9 cellular contexts compared by ENCODE assay signal in genomic region chr4:95510145-95510544, GRCh38. TPM values are rescaled to one million over a fixed set of nuclear protein-coding genes. Genes with fewer than 3 reads are reported as not detected.
DNase-seq lines count a peak whose midpoint lies in the region; ATAC-seq, FAIRE-seq and TF ChIP-seq lines count a peak whose summit lies in the region.
"Had no signal": no experiment of that assay in that cellular context is flagged by ENCODE, and none has a peak within 500 bp of the region (broad histone marks: within the 10 kb centered on the region; RNA-seq: fewer than 3 reads in every experiment).

No MANE protein-coding gene starts in this region.

- 23 to 29% methylated on average over 2 of the region's 2 CpGs for WGBS in testis, 2 donors

- TF ChIP-seq POLR2A in endothelial cell of umbilical vein (IDR thresholded peaks at IDR 0.05; ENCODE audit: low read depth, low read length), result no peak
- no peak for TF ChIP-seq POLR2A in testis (IDR thresholded peaks at IDR 0.05)

- DNase-seq in NCI-H1105 treated with DMSO at 0.1 percent for 48 hours (lab: John Stamatoyannopoulos, UW), result peak; percentile 7
- DNase-seq in NCI-H1105 (lab: John Stamatoyannopoulos, UW), result no peak
- DNase-seq in NCI-H82 (lab: John Stamatoyannopoulos, UW), result peak; percentile 45
- peak; percentile 52 for DNase-seq in endothelial cell of umbilical vein (ENCODE audit: low read depth, low spot score)
- DNase-seq in testis, result peak; percentile 28
- DNase-seq in germinal center (ENCODE audit: low spot score), result no peak
- no peak for DNase-seq in NCI-H187 treated with DMSO at 0.1 percent for 48 hours (lab: John Stamatoyannopoulos, UW)

- CTCF ChIA-PET in endothelial cell of umbilical vein (lab: Charles Lee), result interaction anchor here (0.6 to 3.3 kb wide), 28 partner anchors 9 to 841 kb away, joined by 3 to 21 read pairs (median 4); partner anchors contain the start of gene UNC5C

- H3K27ac ChIP-seq in endothelial cell of umbilical vein (ENCODE audit: insufficient read depth, low read depth, low read length), result no peak overlapping the region
- no peak overlapping the region for H3K27ac ChIP-seq in testis

- H3K9me1 ChIP-seq in endothelial cell of umbilical vein (replicated peaks; ENCODE audit: control insufficient read depth, extremely low read depth, insufficient read depth, low read length), result no peaks in the 10 kb centered on the region

- H3K27me3 ChIP-seq in endothelial cell of umbilical vein (ENCODE audit: control insufficient read depth in 2 of 2, insufficient read depth in 2 of 2, low read length in 2 of 2) (no peaks in the 10 kb centered on the region), testis (no peaks in the 10 kb centered on the region)

- TF ChIP-seq CTCF in endothelial cell of umbilical vein (IDR thresholded peaks at IDR 0.05; ENCODE audit: extremely low read depth in 1 of 2, insufficient read depth in 1 of 2, low read depth in 1 of 2, low read length in 2 of 2), result peak; percentile 45 to 52
- peak; percentile 40 to 64 (median 45) for TF ChIP-seq CTCF in testis (IDR thresholded peaks at IDR 0.05)

- ATAC-seq in GM21360 (IDR thresholded peaks at IDR 0.05; ENCODE audit: unreplicated experiment), result no peak

- H2AFZ ChIP-seq in endothelial cell of umbilical vein (ENCODE audit: low read depth, low read length), result no peak overlapping the region

- no peaks in the 10 kb centered on the region for H3K79me2 ChIP-seq in endothelial cell of umbilical vein (ENCODE audit: control insufficient read depth, insufficient read depth, low read length)

- FAIRE-seq in endothelial cell of umbilical vein (lab: Jason Lieb, UNC), result no peak

- H3K9me3 ChIP-seq in endothelial cell of umbilical vein (replicated peaks; ENCODE audit: control insufficient read depth, insufficient read depth, low read length), result no peaks in the 10 kb centered on the region
- H3K9me3 ChIP-seq in testis, result no peaks in the 10 kb centered on the region

- intact Hi-C loops in endothelial cell of umbilical vein (cut with micrococcal nuclease), result loop anchor here (1.0 kb wide), 1 partner anchor 842 kb away; no protein-coding TSS in a partner anchor
- intact Hi-C loops in testis (cut with DNase I; ENCODE audit: low total_unique reads), result no loop called here

- no peaks in the 10 kb centered on the region for H3K36me3 ChIP-seq in endothelial cell of umbilical vein (ENCODE audit: control insufficient read depth in 2 of 2, extremely low read depth in 1 of 2, insufficient read depth in 2 of 2, low read length in 2 of 2)
- H3K36me3 ChIP-seq in testis (ENCODE audit: low read depth, missing control alignments), result no peaks in the 10 kb centered on the region

- H3K4me3 ChIP-seq in endothelial cell of umbilical vein (replicated peaks in 1 of 3; ENCODE audit: insufficient read depth in 1 of 3, low read depth in 1 of 3, low read length in 3 of 3) (no peak overlapping the region), testis (no peak overlapping the region)

- BruUV-seq in endothelial cell of umbilical vein (replicated peaks; lab: Mats Ljungman, UMichigan), result no TSS peak

- H3K4me2 ChIP-seq in endothelial cell of umbilical vein (ENCODE audit: insufficient read depth, low read length), result no peak overlapping the region

- no peak overlapping the region for H3K9ac ChIP-seq in endothelial cell of umbilical vein (replicated peaks; ENCODE audit: extremely low read depth, insufficient read depth, low read length)

- H4K20me1 ChIP-seq in endothelial cell of umbilical vein (replicated peaks; ENCODE audit: control insufficient read depth, extremely low read depth, insufficient read depth, low read length), result no peaks in the 10 kb centered on the region

- H3K4me1 ChIP-seq in endothelial cell of umbilical vein (ENCODE audit: control insufficient read depth, extremely low read depth, insufficient read depth, low read length) (peaks cover 37% of the 10 kb centered on the region), testis (peaks cover 11% of the 10 kb centered on the region)

- dilution Hi-C loops in endothelial cell of umbilical vein (cut with MboI; ENCODE audit: extremely low pct_ligation_motif_present, low sequenced_read_pairs), result no loop called here

- POLR2A ChIA-PET in endothelial cell of umbilical vein (lab: Charles Lee), result no interaction called here

TF ChIP-seq in endothelial cell of umbilical vein, 7 proteins besides CTCF, POLR2A, EP300 and RAD21:
- TF ChIP-seq FOS (IDR thresholded peaks at IDR 0.05; ENCODE audit: borderline replicate concordance, insufficient read depth, low read length) (no peak), POLR2AphosphoS5 (IDR thresholded peaks at IDR 0.05; ENCODE audit: insufficient read depth, low read depth, low read length) (no peak), MYC (IDR thresholded peaks at IDR 0.05; ENCODE audit: low read depth, low read length) (no peak), GATA2 (IDR thresholded peaks at IDR 0.05; ENCODE audit: insufficient read depth, insufficient read length, low read depth, low read length) (no peak), EZH2 (IDR thresholded peaks at IDR 0.05; ENCODE audit: borderline replicate concordance, low read depth, low read length, severe bottlenecking) (no peak), JUN (IDR thresholded peaks at IDR 0.05; ENCODE audit: borderline replicate concordance, insufficient read depth, insufficient read length, low read depth) (no peak)
- TF ChIP-seq, protein P1, sequence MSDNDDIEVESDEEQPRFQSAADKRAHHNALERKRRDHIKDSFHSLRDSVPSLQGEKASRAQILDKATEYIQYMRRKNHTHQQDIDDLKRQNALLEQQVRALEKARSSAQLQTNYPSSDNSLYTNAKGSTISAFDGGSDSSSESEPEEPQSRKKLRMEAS (IDR thresholded peaks at IDR 0.05; ENCODE audit: insufficient read depth, insufficient read length), result no peak

RNA-seq across cellular contexts. Expression of gene UNC5C, which starts 38.6 kb away (rescaled TPM):
- total RNA-seq in endothelial cell of umbilical vein, result 0.44 and 0.53 TPM in 2 replicates
- 0.32 and 0.44 TPM in 2 replicates for polyA plus RNA-seq in endothelial cell of umbilical vein
- 0.14 and 0.20 TPM in 2 replicates for polyA plus RNA-seq in endothelial cell of umbilical vein (2011; cell fraction: cytosol; rRNA removed)
- 0.54 and 0.66 TPM in 2 replicates for polyA plus RNA-seq in endothelial cell of umbilical vein (2011; cell fraction: nucleus; rRNA removed)
- polyA plus RNA-seq in endothelial cell of umbilical vein (2012), result 0.49 and 0.92 TPM in 2 replicates
- polyA minus RNA-seq in endothelial cell of umbilical vein, result 2.1 and 3.2 TPM in 2 replicates
- polyA minus RNA-seq in endothelial cell of umbilical vein (2011; cell fraction: cytosol; rRNA and poly(A)+ RNA removed), result not detected
- polyA minus RNA-seq in endothelial cell of umbilical vein (2011; cell fraction: nucleus; rRNA and poly(A)+ RNA removed), result 2.1 and 3.4 TPM in 2 replicates
- total RNA-seq in testis, result 10 to 100 TPM; 20.5 to 22.8 TPM
- polyA plus RNA-seq in testis (ENCODE audit: insufficient read depth, low read depth, low replicate concordance), result 6.8 TPM
- total RNA-seq: CD4-positive, CD25-positive, alpha-beta regulatory T cell had no signal

Comparison
In these comparisons a context has a peak if more than half of its experiments do, and no peak if none do; other contexts are left out.
1. DNase-seq: peak in NCI-H1105 treated with DMSO at 0.1 percent for 48 hours (single experiment), NCI-H82 (single experiment), endothelial cell of umbilical vein (single experiment) and testis (single experiment); none in NCI-H1105 (single experiment), germinal center (single experiment) and NCI-H187 treated with DMSO at 0.1 percent for 48 hours (single experiment).
2. RNA of gene UNC5C, which starts 38.6 kb away (total RNA-seq): 20.5 to 22.8 TPM in testis; 0.44 to 0.53 TPM in endothelial cell of umbilical vein; every median in the first group is over 10 times any median in the second.